Comparison of ENCODE assay signal across 14 cellular contexts in genomic region chr14:68111733-68112270, GRCh38.
DNase-seq lines count a peak whose midpoint lies in the region; FAIRE-seq and TF ChIP-seq lines count a peak whose summit lies in the region.
"Had no signal": no experiment of that assay in that cellular context is flagged by ENCODE, and none has a peak within 500 bp of the region (broad histone marks: within the 10 kb centered on the region; RNA-seq: fewer than 3 reads in every experiment).

No MANE protein-coding gene starts in this region.

- CTCF ChIA-PET in activated naive CD4-positive, alpha-beta T cell treated with anti-CD3 and anti-CD28 coated beads for 36 hours (lab: Charles Lee): interaction anchor here (0.5 kb wide), 1 partner anchor 30 kb away, joined by 3 read pairs; no protein-coding TSS in a partner anchor

- H3K4me1 ChIP-seq in colonic mucosa (peaks cover 9% of the 10 kb centered on the region), small intestine (ENCODE audit: control insufficient read depth in 2 of 2, insufficient read depth in 1 of 2, low read depth in 1 of 2, low read length in 1 of 2) (peaks cover 3 to 15% of the 10 kb centered on the region in 2 donors)

- no peaks in the 10 kb centered on the region for H3K9me3 ChIP-seq in colonic mucosa
- no peaks in the 10 kb centered on the region for H3K9me3 ChIP-seq in small intestine (ENCODE audit: control insufficient read depth, low read depth)
- H3K9me3 ChIP-seq: SJSA1, thoracic aorta had no signal

- no peak for FAIRE-seq in small intestine (lab: Jason Lieb, UNC)

- no peaks in the 10 kb centered on the region for H3K36me3 ChIP-seq in colonic mucosa
- H3K36me3 ChIP-seq in small intestine (ENCODE audit: control insufficient read depth in 2 of 2, insufficient read depth in 2 of 2, low read length in 2 of 2): no peaks in the 10 kb centered on the region
- H3K36me3 ChIP-seq: SJSA1, thoracic aorta had no signal

- peaks cover 11% of the 10 kb centered on the region for H3K4me1 Mint-ChIP-seq in activated naive CD4-positive, alpha-beta T cell treated with anti-CD3 and anti-CD28 coated beads for 36 hours (ENCODE audit: low read depth)

- no peak overlapping the region for H3K27ac Mint-ChIP-seq in activated naive CD4-positive, alpha-beta T cell treated with anti-CD3 and anti-CD28 coated beads for 36 hours
- H3K27ac Mint-ChIP-seq: activated naive CD8-positive, alpha-beta T cell treated with anti-CD3 and anti-CD28 coated beads for 36 hours had no signal

- DNase-seq in NCI-H1105 (lab: John Stamatoyannopoulos, UW) (peak; percentile 50), NCI-H1105 treated with DMSO at 0.1 percent for 48 hours (lab: John Stamatoyannopoulos, UW) (no peak), NCI-H2227 treated with DMSO at 0.1 percent for 48 hours (lab: John Stamatoyannopoulos, UW) (peak; percentile 96), colonic mucosa (peak; percentile 30), small intestine (peak; percentile 27), amniotic stem cell (lab: John Stamatoyannopoulos, UW) (no peak)
- no peak for DNase-seq in activated naive CD4-positive, alpha-beta T cell treated with anti-CD3 and anti-CD28 coated beads for 36 hours
- no peak for DNase-seq in central memory CD4-positive, alpha-beta T cell
- DNase-seq: activated CD8-positive, alpha-beta memory T cell treated with anti-CD3 and anti-CD28 coated beads, Interleukin-2, amount 50 U/mL, for 48 hours; activated naive CD8-positive, alpha-beta T cell treated with anti-CD3 and anti-CD28 coated beads for 36 hours; Kasumi-1 had no signal

- H3K27me3 ChIP-seq in colonic mucosa: no peaks in the 10 kb centered on the region
- no peaks in the 10 kb centered on the region for H3K27me3 ChIP-seq in small intestine (ENCODE audit: control insufficient read depth in 2 of 2, insufficient read depth in 2 of 2, low read length in 2 of 2)
- H3K27me3 ChIP-seq: SJSA1 had no signal

- no peak for TF ChIP-seq CTCF in colonic mucosa (IDR thresholded peaks at IDR 0.05)

- H3K9me3 Mint-ChIP-seq in activated naive CD4-positive, alpha-beta T cell treated with anti-CD3 and anti-CD28 coated beads for 36 hours: no peaks in the 10 kb centered on the region
- H3K9me3 Mint-ChIP-seq: activated naive CD8-positive, alpha-beta T cell treated with anti-CD3 and anti-CD28 coated beads for 36 hours had no signal

- WGBS in small intestine, 3 donors: 11 to 65% (median 38%) methylated on average over 3 of the region's 3 CpGs

- H3K4me3 Mint-ChIP-seq in activated naive CD4-positive, alpha-beta T cell treated with anti-CD3 and anti-CD28 coated beads for 36 hours: no peak overlapping the region
- H3K4me3 Mint-ChIP-seq: activated naive CD8-positive, alpha-beta T cell treated with anti-CD3 and anti-CD28 coated beads for 36 hours had no signal

- H3K4me3 ChIP-seq in colonic mucosa (no peak overlapping the region), small intestine (ENCODE audit: low read depth in 1 of 2, low read length in 2 of 2) (no peak overlapping the region)
- H3K4me3 ChIP-seq: SJSA1, thoracic aorta had no signal

- peak overlapping the region; percentile 30 for H3K27ac ChIP-seq in colonic mucosa
- H3K27ac ChIP-seq in small intestine (ENCODE audit: low read depth in 1 of 2, low read length in 1 of 2): peak overlapping the region in 1 of 2 donors; percentile 0
- H3K27ac ChIP-seq: SJSA1, thoracic aorta, VCaP had no signal

- no peaks in the 10 kb centered on the region for H3K27me3 Mint-ChIP-seq in activated naive CD4-positive, alpha-beta T cell treated with anti-CD3 and anti-CD28 coated beads for 36 hours (ENCODE audit: low read depth)
- H3K27me3 Mint-ChIP-seq: activated naive CD8-positive, alpha-beta T cell treated with anti-CD3 and anti-CD28 coated beads for 36 hours had no signal

- no peaks in the 10 kb centered on the region for H3K36me3 Mint-ChIP-seq in activated naive CD4-positive, alpha-beta T cell treated with anti-CD3 and anti-CD28 coated beads for 36 hours (ENCODE audit: low read depth)
- H3K36me3 Mint-ChIP-seq: activated naive CD8-positive, alpha-beta T cell treated with anti-CD3 and anti-CD28 coated beads for 36 hours had no signal

- no peak overlapping the region for H3K9ac ChIP-seq in colonic mucosa (ENCODE audit: low read depth in 2 of 2, low read length in 2 of 2)

- intact Hi-C loops in colonic mucosa (cut with DNase I): no loop called here
- intact Hi-C loops in activated naive CD4-positive, alpha-beta T cell treated with anti-CD3 and anti-CD28 coated beads for 36 hours (cut with micrococcal nuclease): no loop called here

Comparison
In these comparisons a context has a peak if more than half of its experiments do, and no peak if none do; other contexts are left out.
1. DNase-seq: peak in NCI-H1105 (single experiment), NCI-H2227 treated with DMSO at 0.1 percent for 48 hours (single experiment), colonic mucosa (single experiment) and small intestine (single experiment); none in NCI-H1105 treated with DMSO at 0.1 percent for 48 hours (single experiment), activated naive CD4-positive, alpha-beta T cell treated with anti-CD3 and anti-CD28 coated beads for 36 hours (single experiment), central memory CD4-positive, alpha-beta T cell (single experiment) and amniotic stem cell (single experiment).